In genomic region chr10:21336476-21337170, GRCh38 we compare ENCODE assay signal across 9 cellular contexts.
DNase-seq lines count a peak whose midpoint lies in the region; ATAC-seq and TF ChIP-seq lines count a peak whose summit lies in the region.
"Had no signal": no experiment of that assay in that cellular context is flagged by ENCODE, and none has a peak within 500 bp of the region (broad histone marks: within the 10 kb centered on the region; RNA-seq: fewer than 3 reads in every experiment).

No MANE protein-coding gene starts in this region.

- no peaks in the 10 kb centered on the region for H3K36me3 ChIP-seq in osteoblast (ENCODE audit: insufficient read depth, low read length)

- peak overlapping the region; percentile 64 for H3K4me2 ChIP-seq in osteoblast (ENCODE audit: insufficient read depth, low read length)

- peak overlapping the region; percentile 6 for H2AFZ ChIP-seq in osteoblast (ENCODE audit: low read length)

- H3K79me2 ChIP-seq in osteoblast (ENCODE audit: insufficient read depth, low read length) = no peaks in the 10 kb centered on the region

- no peak for TF ChIP-seq CTCF in osteoblast (IDR thresholded peaks at IDR 0.05; ENCODE audit: extremely low read depth, low read depth, low read length)

- peak overlapping the region; percentile 53 for H3K27ac ChIP-seq in osteoblast (ENCODE audit: low read depth, low read length)
- H3K27ac ChIP-seq: HL-60 had no signal

- H4K20me1 ChIP-seq in osteoblast (ENCODE audit: insufficient read depth, low read length) = no peaks in the 10 kb centered on the region

- peak; percentile 86 for DNase-seq in GM03348 (ENCODE audit: low spot score)
- peak; percentile 31 for DNase-seq in NCI-H446 treated with DMSO at 0.1 percent for 48 hours (lab: John Stamatoyannopoulos, UW)
- peak; percentile 65 for DNase-seq in osteoblast (ENCODE audit: insufficient read length, low spot score, missing footprints)
- DNase-seq in GM19240 (ENCODE audit: insufficient read length, low spot score) = no peak
- DNase-seq in cerebellar nuclear complex (lab: John Stamatoyannopoulos, UW) = no peak
- no peak for DNase-seq in stimulated activated CD4-positive, alpha-beta T cell treated with anti-CD3 and anti-CD28 coated beads, Interleukin-12 subunit alpha, Interleukin-12 subunit beta, amount 100 ng/mL, for 4 hours

- peaks cover 24% of the 10 kb centered on the region for H3K4me1 ChIP-seq in osteoblast (ENCODE audit: insufficient read depth, low read length)

- H3K9me3 ChIP-seq in osteoblast (ENCODE audit: low read depth, low read length) = no peaks in the 10 kb centered on the region

- no peaks in the 10 kb centered on the region for H3K27me3 ChIP-seq in osteoblast (ENCODE audit: insufficient read depth, low read length)

- H3K4me3 ChIP-seq in osteoblast (ENCODE audit: insufficient read depth, low read length) = no peak overlapping the region

- ATAC-seq in esophagus mucosa (peak; percentile 86), GM19467 (IDR thresholded peaks at IDR 0.05; ENCODE audit: unreplicated experiment) (no peak)

Comparison
In these comparisons a context has a peak if more than half of its experiments do, and no peak if none do; other contexts are left out.
1. DNase-seq: peak in GM03348 (single experiment), NCI-H446 treated with DMSO at 0.1 percent for 48 hours (single experiment) and osteoblast (single experiment); none in GM19240 (single experiment), cerebellar nuclear complex (0 of 2) and stimulated activated CD4-positive, alpha-beta T cell treated with anti-CD3 and anti-CD28 coated beads, Interleukin-12 subunit alpha, Interleukin-12 subunit beta, amount 100 ng/mL, for 4 hours (single experiment).